In genomic region chrX:45859407-45859806, GRCh38 we compare ENCODE assay signal across 25 cellular contexts.
"Had no signal": no experiment of that assay in that cellular context is flagged by ENCODE, and none has a peak within 500 bp of the region (broad histone marks: within the 10 kb centered on the region; RNA-seq: fewer than 3 reads in every experiment).

No MANE protein-coding gene starts in this region.

- H3K27ac Mint-ChIP-seq: T-cell; T-helper 1 cell treated with Interleukin-12 subunit alpha and Interleukin-12 subunit beta and Interleukin-4 antibody, amounts not matched to agents 30 μg/mL and 1 μg/mL, for 36 hours had no signal

- H3K9me3 Mint-ChIP-seq: T-cell; T-helper 1 cell treated with Interleukin-12 subunit alpha and Interleukin-12 subunit beta and Interleukin-4 antibody, amounts not matched to agents 30 μg/mL and 1 μg/mL, for 36 hours had no signal

- H3K4me1 ChIP-seq: SJCRH30 had no signal

- H3K4me3 Mint-ChIP-seq: T-cell; T-helper 1 cell treated with Interleukin-12 subunit alpha and Interleukin-12 subunit beta and Interleukin-4 antibody, amounts not matched to agents 30 μg/mL and 1 μg/mL, for 36 hours had no signal

- DNase-seq: IMR-90, Kasumi-1, NCI-H1092, NCI-H1436, NCI-H187, NCI-H2029, NCI-H2081 treated with DMSO at 0.1 percent for 48 hours, NCI-H2171, NCI-H226, NCI-H446, NCI-H510A, NCI-H524 treated with DMSO at 0.1 percent for 48 hours, NCI-H69, NCI-H774, PC-3, SHP77 treated with DMSO at 0.1 percent for 48 hours, SJCRH30, SW 1271, T-cell had no signal

- H3K36me3 ChIP-seq: SJCRH30 had no signal

- ATAC-seq: HepG2, K562, Panc1, PC-3, Right ventricle myocardium inferior, T-cell had no signal

- H3K27me3 ChIP-seq: SJCRH30 had no signal

- H3K4me1 Mint-ChIP-seq: T-cell had no signal

- H3K27ac ChIP-seq: KMS-11, SJCRH30 had no signal

- H3K4me2 ChIP-seq: KMS-11 had no signal

- H3K36me3 Mint-ChIP-seq: T-cell had no signal

- H3K9ac ChIP-seq: KMS-11 had no signal

- H3K4me3 ChIP-seq: K562, SJCRH30 had no signal

- H3K9me3 ChIP-seq: SJCRH30 had no signal
